ENCODE assay signal across 19 cellular contexts in genomic region chr15:79030470-79030869, GRCh38.
"Had no signal": no experiment of that assay in that cellular context is flagged by ENCODE, and none has a peak within 500 bp of the region (broad histone marks: within the 10 kb centered on the region; RNA-seq: fewer than 3 reads in every experiment).

No MANE protein-coding gene starts in this region.

- H3K9me3 ChIP-seq: left lung, ovary, testis, upper lobe of right lung had no signal

- FAIRE-seq: bronchial epithelial cell, colon, islet of Langerhans had no signal

- H3K9me3 Mint-ChIP-seq: activated CD4-positive, alpha-beta memory T cell treated with anti-CD3 and anti-CD28 coated beads, Interleukin-2, amount 10 ng/mL, durations not matched to agents 7 days and 5 days; activated naive CD8-positive, alpha-beta T cell treated with anti-CD3 and anti-CD28 coated beads for 36 hours; stimulated activated naive CD8-positive, alpha-beta T cell treated with anti-CD3 and anti-CD28 coated beads, Interleukin-15, Interleukin-2, amounts not matched to agents 100 ng/mL and 50 ng/mL, for 24 hours; T-helper 2 cell treated with Interferon-gamma antibody and Interleukin-4, amounts not matched to agents 5 μg/mL and 100 μg/mL, for 36 hours had no signal

- ATAC-seq: foreskin keratinocyte, left lung, upper lobe of right lung had no signal

- DNase-seq: activated CD4-positive, alpha-beta memory T cell treated with anti-CD3 and anti-CD28 coated beads, Interleukin-2, amount 10 ng/mL, durations not matched to agents 7 days and 5 days; activated CD4-positive, CD25-positive, alpha-beta regulatory T cell treated with anti-CD3 and anti-CD28 coated beads, Interleukin-2, amount 50 U/mL, for 72 hours; activated gamma-delta T cell treated with Interleukin-2 at 50 U/mL for 16 hours; activated naive CD8-positive, alpha-beta T cell treated with anti-CD3 and anti-CD28 coated beads for 36 hours; activated T-cell treated with anti-CD3 and anti-CD28 coated beads, Interleukin-2, amount 50 U/mL, for 48 hours; foreskin keratinocyte; head of caudate nucleus; left lung; ovary; stimulated activated CD4-positive, alpha-beta T cell treated with anti-CD3 and anti-CD28 coated beads, Interleukin-4, amount 100 ng/mL, for 1 hour; stimulated activated CD8-positive, alpha-beta memory T cell treated with anti-CD3 and anti-CD28 coated beads, Interleukin-4, amount 100 ng/mL, for 48 hours; testis; upper lobe of right lung had no signal

- H3K27ac ChIP-seq: foreskin keratinocyte, left lung, ovary, testis, upper lobe of right lung had no signal

- H3K27me3 Mint-ChIP-seq: memory B cell had no signal

- H3K4me1 Mint-ChIP-seq: activated CD4-positive, alpha-beta memory T cell treated with anti-CD3 and anti-CD28 coated beads, Interleukin-2, amount 10 ng/mL, durations not matched to agents 7 days and 5 days; activated naive CD8-positive, alpha-beta T cell treated with anti-CD3 and anti-CD28 coated beads for 36 hours had no signal

- H3K27me3 ChIP-seq: ovary, testis, upper lobe of right lung had no signal

- H3K4me3 Mint-ChIP-seq: activated CD4-positive, alpha-beta memory T cell treated with anti-CD3 and anti-CD28 coated beads, Interleukin-2, amount 10 ng/mL, durations not matched to agents 7 days and 5 days; activated naive CD8-positive, alpha-beta T cell treated with anti-CD3 and anti-CD28 coated beads for 36 hours; memory B cell; stimulated activated naive CD8-positive, alpha-beta T cell treated with anti-CD3 and anti-CD28 coated beads, Interleukin-15, Interleukin-2, amounts not matched to agents 100 ng/mL and 50 ng/mL, for 24 hours; T-helper 2 cell treated with Interferon-gamma antibody and Interleukin-4, amounts not matched to agents 5 μg/mL and 100 μg/mL, for 36 hours had no signal

- H3K4me1 ChIP-seq: foreskin keratinocyte, left lung, testis, upper lobe of right lung had no signal

- H3K27ac Mint-ChIP-seq: activated CD4-positive, alpha-beta memory T cell treated with anti-CD3 and anti-CD28 coated beads, Interleukin-2, amount 10 ng/mL, durations not matched to agents 7 days and 5 days; activated naive CD8-positive, alpha-beta T cell treated with anti-CD3 and anti-CD28 coated beads for 36 hours; memory B cell; stimulated activated naive CD8-positive, alpha-beta T cell treated with anti-CD3 and anti-CD28 coated beads, Interleukin-15, Interleukin-2, amounts not matched to agents 100 ng/mL and 50 ng/mL, for 24 hours; T-helper 2 cell treated with Interferon-gamma antibody and Interleukin-4, amounts not matched to agents 5 μg/mL and 100 μg/mL, for 36 hours had no signal

- H3K36me3 Mint-ChIP-seq: activated naive CD8-positive, alpha-beta T cell treated with anti-CD3 and anti-CD28 coated beads for 36 hours; memory B cell had no signal

- H3K4me3 ChIP-seq: left lung, ovary, testis, upper lobe of right lung had no signal

- H3K36me3 ChIP-seq: left lung, ovary, upper lobe of right lung had no signal
